In genomic region chr18:5449858-5450509, GRCh38 we compare ENCODE assay signal across 16 cellular contexts.
DNase-seq lines count a peak whose midpoint lies in the region; ATAC-seq, FAIRE-seq and TF ChIP-seq lines count a peak whose summit lies in the region.
"Had no signal": no experiment of that assay in that cellular context is flagged by ENCODE, and none has a peak within 500 bp of the region (broad histone marks: within the 10 kb centered on the region; RNA-seq: fewer than 3 reads in every experiment).

No MANE protein-coding gene starts in this region.

- no peak overlapping the region for H3K9ac ChIP-seq in PC-3 (ENCODE audit: low read length)
- H3K9ac ChIP-seq: BLaER1 treated with 17β-estradiol and CSF1 and Interleukin-3, amounts not matched to agents 10 nM and 100 nM; GM23248 had no signal

- peak; percentile 47 for FAIRE-seq in bronchial epithelial cell (lab: Jason Lieb, UNC)

- no peaks in the 10 kb centered on the region for H3K9me2 ChIP-seq in PC-3 (replicated peaks; ENCODE audit: low read length)

- H3K4me1 ChIP-seq in PC-3 (ENCODE audit: insufficient read depth, low read length), result no peaks in the 10 kb centered on the region
- H3K4me1 ChIP-seq: HAP-1 had no signal

- ATAC-seq in PC-3 (no peak), GM18868 (IDR thresholded peaks at IDR 0.05; ENCODE audit: unreplicated experiment) (no peak)
- ATAC-seq: CD8-positive, alpha-beta T cell had no signal

- BruUV-seq in PC-3 (replicated peaks; lab: Mats Ljungman, UMichigan), result no TSS peak

- no peaks in the 10 kb centered on the region for H3F3A ChIP-seq in PC-3 (ENCODE audit: low read length, unreplicated experiment)

- H3K36me3 ChIP-seq in PC-3 (ENCODE audit: low read depth, low read length) (no peaks in the 10 kb centered on the region), bronchial epithelial cell (ENCODE audit: control insufficient read depth, insufficient read depth, low read length) (no peaks in the 10 kb centered on the region)
- H3K36me3 ChIP-seq: BLaER1 treated with 17β-estradiol and CSF1 and Interleukin-3, amounts not matched to agents 10 nM and 100 nM; HAP-1 had no signal

- H3K27me3 ChIP-seq in PC-3 (ENCODE audit: low read length) (no peaks in the 10 kb centered on the region), bronchial epithelial cell (ENCODE audit: control insufficient read depth, insufficient read depth, low read length) (no peaks in the 10 kb centered on the region)
- H3K27me3 ChIP-seq: BLaER1 treated with 17β-estradiol and CSF1 and Interleukin-3, amounts not matched to agents 10 nM and 100 nM had no signal

- H2AFZ ChIP-seq in PC-3 (ENCODE audit: low read length), result no peak overlapping the region
- H2AFZ ChIP-seq: GM23248 had no signal

- intact Hi-C loops in PC-3 (cut with micrococcal nuclease), result no loop called here

- TF ChIP-seq CTCF in PC-3 (conservative IDR thresholded peaks at IDR 0.05; ENCODE audit: low read depth, low read length), result no peak
- no peak for TF ChIP-seq CTCF in bronchial epithelial cell (IDR thresholded peaks at IDR 0.05; ENCODE audit: insufficient read depth, low read length, severe bottlenecking)
- no peak for TF ChIP-seq CTCF in GM10266 (IDR thresholded peaks at IDR 0.05; ENCODE audit: control insufficient read depth, insufficient read depth, low read depth, missing control alignments)

- H3K4me3 ChIP-seq in PC-3 (ENCODE audit: low read length) (no peak overlapping the region), bronchial epithelial cell (ENCODE audit: low read depth, low read length) (no peak overlapping the region)
- H3K4me3 ChIP-seq: BLaER1 treated with 17β-estradiol and CSF1 and Interleukin-3, amounts not matched to agents 10 nM and 100 nM; GM23248; HAP-1 had no signal

- H3K9me3 ChIP-seq in PC-3 (ENCODE audit: low read length), result 0 out of 2 replicates have a peak, but pooled peaks cover under 1% of the 10 kb centered on the region
- H3K9me3 ChIP-seq: BLaER1 treated with 17β-estradiol and CSF1 and Interleukin-3, amounts not matched to agents 10 nM and 100 nM; HAP-1 had no signal

- POLR2A ChIA-PET in PC-3 (lab: Charles Lee; ENCODE audit: unreplicated experiment), result no interaction called here

- peak overlapping the region; percentile 46 for H3K27ac ChIP-seq in PC-3 (ENCODE audit: low read length)
- H3K27ac ChIP-seq: GM23248 had no signal

- CTCF ChIA-PET in PC-3 (lab: Charles Lee), result no interaction called here

- H3K4me2 ChIP-seq in PC-3 (ENCODE audit: low read length), result no peak overlapping the region

- no peaks in the 10 kb centered on the region for H4K20me1 ChIP-seq in PC-3 (ENCODE audit: low read length)
- H4K20me1 ChIP-seq: BLaER1 treated with 17β-estradiol and CSF1 and Interleukin-3, amounts not matched to agents 10 nM and 100 nM had no signal

- DNase-seq in NCI-H748 (lab: John Stamatoyannopoulos, UW; ENCODE audit: unreplicated experiment) (peak; percentile 11), NCI-H748 treated with DMSO at 0.1 percent for 48 hours (lab: John Stamatoyannopoulos, UW) (no peak), DMS53 treated with DMSO at 0.1 percent for 48 hours (lab: John Stamatoyannopoulos, UW; ENCODE audit: unreplicated experiment) (peak; percentile 21), PC-3 (no peak), bronchial epithelial cell (ENCODE audit: low read depth) (no peak), GM10266 (ENCODE audit: extremely low spot score) (no peak), NCI-H82 (lab: John Stamatoyannopoulos, UW) (no peak)
- DNase-seq: 8988T; CD8-positive, alpha-beta T cell; DMS 273 treated with DMSO at 0.1 percent for 48 hours; DMS79; GDM1; GM23248 had no signal

- H3K79me2 ChIP-seq in PC-3 (ENCODE audit: low read length), result 0 out of 2 replicates have a peak, but pooled peaks cover 4% of the 10 kb centered on the region

Comparison
In these comparisons a context has a peak if more than half of its experiments do, and no peak if none do; other contexts are left out.
1. DNase-seq: peak in NCI-H748 (single experiment) and DMS53 treated with DMSO at 0.1 percent for 48 hours (single experiment); none in NCI-H748 treated with DMSO at 0.1 percent for 48 hours (single experiment), PC-3 (single experiment), bronchial epithelial cell (single experiment), GM10266 (single experiment) and NCI-H82 (single experiment).